ENCODE assay signal across 1 cellular context in genomic region chr9:125430161-125430485, GRCh38.
TF ChIP-seq lines count a peak whose summit lies in the region.

No MANE protein-coding gene starts in this region.

TF ChIP-seq in SK-N-SH, 30 proteins besides CTCF, POLR2A, EP300 and RAD21 (continued from another document):
- no peak for TF ChIP-seq ELF1 (IDR thresholded peaks at IDR 0.05)
- no peak for TF ChIP-seq SMC3 (IDR thresholded peaks at IDR 0.05; ENCODE audit: low read depth, low read length)
- TF ChIP-seq FOXM1 (IDR thresholded peaks at IDR 0.05; ENCODE audit: low read depth), result no peak
- TF ChIP-seq TCF12 (IDR thresholded peaks at IDR 0.05), result no peak
- TF ChIP-seq YY1 (IDR thresholded peaks at IDR 0.05; ENCODE audit: low read depth), result no peak
- TF ChIP-seq IRF3 (IDR thresholded peaks at IDR 0.05; ENCODE audit: low read depth, low read length), result no peak
